In genomic region chr12:122060069-122060468, GRCh38 we compare ENCODE assay signal across 29 cellular contexts. TPM values are rescaled to one million over a fixed set of nuclear protein-coding genes. Genes with fewer than 3 reads are reported as not detected.
A peak's percentile ranks its signal among the peaks of the same experiment; 100 is the strongest.
DNase-seq lines count a peak whose midpoint lies in the region; ATAC-seq, FAIRE-seq and TF ChIP-seq lines count a peak whose summit lies in the region.
"Had no signal": no experiment of that assay in that cellular context is flagged by ENCODE, and none has a peak within 500 bp of the region (broad histone marks: within the 10 kb centered on the region; RNA-seq: fewer than 3 reads in every experiment).

No MANE protein-coding gene starts in this region.

- no peak overlapping the region for H3K4me2 ChIP-seq in IMR-90 (ENCODE audit: low read depth, low read length)
- H3K4me2 ChIP-seq: BLaER1 had no signal

- peaks cover 0 to 21% of the 10 kb centered on the region in 2 experiments; a peak in 2 of 4 replicates for H3K79me1 ChIP-seq in IMR-90 (ENCODE audit: low read depth in 1 of 2, low read length in 2 of 2)

- no peak overlapping the region for H3K9ac ChIP-seq in IMR-90 (ENCODE audit: low read depth, low read length)
- H3K9ac ChIP-seq: BLaER1 had no signal

- H2AK9ac ChIP-seq in IMR-90 (replicated peaks; ENCODE audit: low read depth, low read length, poor library complexity), result peak overlapping the region; percentile 40

- POLR2A ChIA-PET in IMR-90 (lab: Charles Lee; ENCODE audit: unreplicated experiment), result no interaction called here

- TF ChIP-seq RAD21 in IMR-90 (IDR thresholded peaks at IDR 0.05; ENCODE audit: low read length), result no peak

- intact Hi-C loops in IMR-90 (cut with micrococcal nuclease) (no loop called here), left ventricle myocardium superior (cut with micrococcal nuclease) (no loop called here), ovary (cut with DNase I) (loop anchor here in 1 of 4 donors (2.0 kb wide), 1 partner anchor 21 kb away; no protein-coding TSS in a partner anchor), testis (cut with DNase I; ENCODE audit: low total_unique reads) (no loop called here)

- no peak overlapping the region for H4K5ac ChIP-seq in IMR-90 (ENCODE audit: low read depth, low read length)

- no peak overlapping the region for H3K27ac ChIP-seq in IMR-90 (ENCODE audit: insufficient read depth, low read length)
- H3K27ac ChIP-seq in ovary, result peak overlapping the region; percentile 34 to 92
- no peak overlapping the region for H3K27ac ChIP-seq in testis
- H3K27ac ChIP-seq: BLaER1, left lung had no signal

- FAIRE-seq in GM19239 (lab: Jason Lieb, UNC), result no peak
- FAIRE-seq: astrocyte, K562 had no signal

- no peaks in the 10 kb centered on the region; the same call in 1 of the 2 replicates for H4K20me1 ChIP-seq in IMR-90 (ENCODE audit: insufficient read depth, low read length)

- no peak overlapping the region for H2BK120ac ChIP-seq in IMR-90 (ENCODE audit: low read depth, low read length)

- no peak overlapping the region for H2BK20ac ChIP-seq in IMR-90 (ENCODE audit: low read depth, low read length)

- peak overlapping the region; percentile 14; the same call in 1 of the 2 replicates for H2AK5ac ChIP-seq in IMR-90 (ENCODE audit: low read depth, low read length)

- peak overlapping the region; percentile 29 for H2AFZ ChIP-seq in IMR-90 (replicated peaks; ENCODE audit: low read length, poor library complexity)

- H3K27me3 ChIP-seq in IMR-90 (ENCODE audit: control insufficient read depth, insufficient read depth, low read length) (no peaks in the 10 kb centered on the region), ovary (no peaks in the 10 kb centered on the region), testis (no peaks in the 10 kb centered on the region), HAP-1 (ENCODE audit: low read depth) (no peaks in the 10 kb centered on the region)
- H3K27me3 ChIP-seq: BLaER1, gastroesophageal sphincter, left lung had no signal

- no peak for TF ChIP-seq CTCF in IMR-90 (conservative IDR thresholded peaks at IDR 0.05; ENCODE audit: low read depth, low read length)
- TF ChIP-seq CTCF in ovary (IDR thresholded peaks at IDR 0.05), result no peak
- no peak for TF ChIP-seq CTCF in testis (IDR thresholded peaks at IDR 0.05)

- H3K23ac ChIP-seq in IMR-90 (ENCODE audit: low read depth, low read length), result no peak overlapping the region

- ATAC-seq in IMR-90 (ENCODE audit: low read depth) (no peak), left ventricle myocardium superior (no peak)
- ATAC-seq: activated CD8-positive, alpha-beta T cell treated with anti-CD3 and anti-CD28 coated beads, Interleukin-2, amount 10 ng/mL, durations not matched to agents 7 days and 5 days; gastroesophageal sphincter; HCT116; K562; left lung; naive thymus-derived CD8-positive, alpha-beta T cell; sciatic nerve; SK-N-SH treated with all-trans-retinoic acid at 6 μM for 48 hours; stimulated activated memory B cell treated with anti-CD40 and anti-IgM and Interleukin-4, amounts not matched to agents 10 μg/mL and 1 μg/mL and 100 μg/mL, for 72 hours had no signal

- DNase-seq in IMR-90 (no peak), left ventricle myocardium superior (peak; percentile 58), ovary (peak; percentile 72 to 81 (median 78)), testis (peak; percentile 37), GM19239 (ENCODE audit: insufficient read length, low spot score) (no peak), HAP-1 (ENCODE audit: low spot score in 2 of 2) (no peak)
- DNase-seq in effector CD4-positive, alpha-beta T cell, result no peak
- DNase-seq: activated CD8-positive, alpha-beta T cell treated with anti-CD3 and anti-CD28 coated beads, Interleukin-2, amount 10 ng/mL, durations not matched to agents 7 days and 5 days; activated effector memory CD4-positive, alpha-beta T cell treated with anti-CD3 and anti-CD28 coated beads, Interleukin-2, amount 50 U/mL, for 16 hours; activated naive CD8-positive, alpha-beta T cell treated with anti-CD3 and anti-CD28 coated beads for 36 hours; activated T-cell treated with anti-CD3 and anti-CD28 coated beads for 4 hours; GDM1; hypothalamus; immature natural killer cell; left lung; NCI-H1105; NCI-H2029 treated with DMSO at 0.1 percent for 48 hours; NCI-H2227 treated with DMSO at 0.1 percent for 48 hours; stimulated activated CD4-positive, alpha-beta T cell treated with anti-CD3 and anti-CD28 coated beads, Interleukin-4, amount 100 ng/mL, for 4 hours; T-helper 2 cell had no signal

- H2BK5ac ChIP-seq in IMR-90 (ENCODE audit: low read depth, low read length, poor library complexity, severe bottlenecking), result no peak overlapping the region

- CTCF ChIA-PET in IMR-90 (lab: Yijun Ruan, JAX), result interaction anchor here (1.0 kb wide), 1 partner anchor 63 kb away, joined by 3 read pairs; no protein-coding TSS in a partner anchor

- no TSS peak for BruUV-seq in IMR-90 (replicated peaks; lab: Mats Ljungman, UMichigan)

- peak overlapping the region; percentile 10; the same call in 1 of the 2 replicates for H3K56ac ChIP-seq in IMR-90 (ENCODE audit: extremely low read depth, insufficient read depth, low read length)

- H3K4me1 ChIP-seq in IMR-90 (ENCODE audit: control insufficient read depth, insufficient read depth, low read length) (peaks cover 31% of the 10 kb centered on the region), ovary (ENCODE audit: insufficient read depth) (peaks cover 30% of the 10 kb centered on the region), testis (peaks cover 38% of the 10 kb centered on the region), HAP-1 (peaks cover 15% of the 10 kb centered on the region)

- TF ChIP-seq EP300 in ovary (IDR thresholded peaks at IDR 0.05), result no peak

- H3K9me3 ChIP-seq in IMR-90 (ENCODE audit: control insufficient read depth, insufficient read depth, low read length) (no peaks in the 10 kb centered on the region), ovary (no peaks in the 10 kb centered on the region), testis (no peaks in the 10 kb centered on the region), HAP-1 (no peaks in the 10 kb centered on the region)
- H3K9me3 ChIP-seq: BLaER1, gastroesophageal sphincter, left lung had no signal

- H3K4ac ChIP-seq in IMR-90 (ENCODE audit: low read depth, low read length), result no peak overlapping the region

- in situ Hi-C loops in IMR-90 (cut with MboI; ENCODE audit: low sequenced_read_pairs) (no loop called here), HAP-1 (cut with MboI; ENCODE audit: low sequenced_read_pairs) (no loop called here)

- 43% methylated on average over 17 of the region's 20 CpGs; no CpG with 5 or more reads in 1 of the 2 experiments for WGBS in IMR-90 (ENCODE audit: extremely low coverage in 2 of 2, insufficient read length in 1 of 2), 2 experiments
- 17 to 19% (median 19%) methylated on average over 20 of the region's 20 CpGs for WGBS in ovary, 3 donors
- WGBS in testis, 2 donors, result 39 to 49% methylated on average over 20 of the region's 20 CpGs

- H3K14ac ChIP-seq in IMR-90 (replicated peaks; ENCODE audit: low read depth, low read length), result no peak overlapping the region

- no peak overlapping the region; the same call in 1 of the 2 replicates for H4K91ac ChIP-seq in IMR-90 (ENCODE audit: insufficient read depth, low read depth, low read length)

- H3K36me3 ChIP-seq in IMR-90 (ENCODE audit: control insufficient read depth, insufficient read depth, low read length) (peaks cover 9% of the 10 kb centered on the region; the same call in 1 of the 2 replicates), ovary (no peaks in the 10 kb centered on the region), testis (ENCODE audit: low read depth, missing control alignments) (no peaks in the 10 kb centered on the region), HAP-1 (replicated peaks) (peaks cover 41% of the 10 kb centered on the region)

- dilution Hi-C loops in IMR-90 (cut with HindIII; ENCODE audit: low sequenced_read_pairs, unreplicated experiment), result no loop called here

- H3K4me3 ChIP-seq in IMR-90 (ENCODE audit: insufficient read depth, low read depth, low read length) (no peak overlapping the region), ovary (no peak overlapping the region), testis (no peak overlapping the region), HAP-1 (no peak overlapping the region)
- H3K4me3 ChIP-seq: BLaER1, gastroesophageal sphincter, K562, left lung had no signal

- no peak overlapping the region for H4K8ac ChIP-seq in IMR-90 (ENCODE audit: low read depth in 2 of 2, low read length in 2 of 2)

- H2BK15ac ChIP-seq in IMR-90 (ENCODE audit: low read depth, low read length), result no peak overlapping the region

- no peak overlapping the region for H3K18ac ChIP-seq in IMR-90 (ENCODE audit: low read depth, low read length)

- H3K9me1 ChIP-seq in IMR-90 (ENCODE audit: insufficient read depth, low read length), result peaks cover 14% of the 10 kb centered on the region

- TF ChIP-seq POLR2A in IMR-90 (IDR thresholded peaks at IDR 0.05; ENCODE audit: low read depth, low read length) (no peak), ovary (IDR thresholded peaks at IDR 0.05) (no peak), testis (IDR thresholded peaks at IDR 0.05) (no peak)

TF ChIP-seq in IMR-90, 13 proteins besides CTCF, POLR2A, EP300 and RAD21 (continues in another document):
- TF ChIP-seq ELK1 (IDR thresholded peaks at IDR 0.05; ENCODE audit: borderline replicate concordance, low read depth, low read length) (no peak), BHLHE40 (IDR thresholded peaks at IDR 0.05; ENCODE audit: low read depth, low read length) (no peak)

RNA-seq across cellular contexts. Expression of gene MLXIP, which starts 18.5 kb away (rescaled TPM):
- total RNA-seq in IMR-90 (2012; rRNA removed), result 2.7 and 3.1 TPM in 2 replicates
- polyA plus RNA-seq in IMR-90 (2012; rRNA removed), result 9.5 and 10.8 TPM in 2 replicates
- polyA plus RNA-seq in IMR-90 (2012; cell fraction: cytosol; rRNA removed), result 5.9 and 8.8 TPM in 2 replicates
- polyA plus RNA-seq in IMR-90 (2012; cell fraction: nucleus; rRNA removed; ENCODE audit: low replicate concordance), result 29.1 and 35.2 TPM in 2 replicates
- total RNA-seq in left ventricle myocardium superior, result 30.2 TPM
- 100 to 1,000 TPM in 2 of 7 donors, 10 to 100 TPM in 5; 23.2 to 111 (median 85.9) TPM for total RNA-seq in ovary
- polyA plus RNA-seq in ovary, result 10 to 100 TPM; 34.0 to 43.7 TPM
- 10 to 100 TPM; 61.2 to 67.9 TPM for total RNA-seq in testis
- 39.9 TPM for polyA plus RNA-seq in testis (ENCODE audit: insufficient read depth, low read depth, low replicate concordance)

RNA-seq across cellular contexts. Expression of gene BCL7A, which starts 38.4 kb away (rescaled TPM):
- total RNA-seq in IMR-90 (2012; rRNA removed) (5.6 and 6.1 TPM in 2 replicates), left ventricle myocardium superior (17.5 TPM), ovary (1 to 10 TPM; 4.4 to 9.1 (median 7.2) TPM), testis (10 to 100 TPM; 10.2 to 11.1 TPM)
- polyA plus RNA-seq in IMR-90 (2012; rRNA removed) (7.9 and 8.6 TPM in 2 replicates), ovary (1 to 10 TPM; 5.0 to 6.4 TPM), testis (ENCODE audit: insufficient read depth, low read depth, low replicate concordance) (5.9 TPM)
- polyA plus RNA-seq in IMR-90 (2012; cell fraction: cytosol; rRNA removed), result 6.7 and 7.3 TPM in 2 replicates
- 6.3 and 6.4 TPM in 2 replicates for polyA plus RNA-seq in IMR-90 (2012; cell fraction: nucleus; rRNA removed; ENCODE audit: low replicate concordance)

Comparison
In these comparisons a context has a peak if more than half of its experiments do, and no peak if none do; other contexts are left out.
1. DNase-seq: peak in left ventricle myocardium superior (single experiment), ovary (5 of 5) and testis (single experiment); none in IMR-90 (single experiment), effector CD4-positive, alpha-beta T cell (single experiment), GM19239 (single experiment) and HAP-1 (0 of 2).
2. H3K27ac ChIP-seq: peak in ovary (2 of 2); none in IMR-90 (single experiment) and testis (0 of 2).